Comparison of ENCODE assay signal across 12 cellular contexts in the genomic region with DNA sequence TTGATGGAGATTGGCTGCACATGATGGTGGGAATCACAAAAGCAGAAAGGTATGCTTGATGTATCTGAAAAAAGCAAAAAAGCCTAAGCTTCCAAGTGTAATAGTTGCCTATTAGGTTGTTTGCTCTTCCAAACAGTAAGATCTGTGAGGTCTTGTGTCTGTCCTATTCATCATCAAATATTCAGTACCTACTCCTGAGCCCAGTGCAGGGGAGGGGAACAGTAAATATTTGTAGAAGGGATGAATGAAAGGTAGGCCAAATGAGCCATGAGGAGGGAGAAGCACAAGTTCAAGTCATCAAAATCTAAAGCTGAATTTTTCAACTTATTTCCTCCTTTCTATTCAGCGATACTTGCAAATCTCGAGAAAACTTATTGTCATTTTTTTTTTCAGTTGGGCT.
DNase-seq lines count a peak whose midpoint lies in the region; ATAC-seq lines count a peak whose summit lies in the region.
"Had no signal": no experiment of that assay in that cellular context is flagged by ENCODE, and none has a peak within 500 bp of the region (broad histone marks: within the 10 kb centered on the region; RNA-seq: fewer than 3 reads in every experiment).

No MANE protein-coding gene starts in this region.

- ATAC-seq in GM21447 (IDR thresholded peaks at IDR 0.05; ENCODE audit: unreplicated experiment) (no peak), GM19351 (IDR thresholded peaks at IDR 0.05; ENCODE audit: unreplicated experiment) (no peak), GM21737 (IDR thresholded peaks at IDR 0.05; ENCODE audit: unreplicated experiment) (no peak)
- ATAC-seq: CD8-positive, alpha-beta T cell had no signal

- DNase-seq in NCI-H1417 (lab: John Stamatoyannopoulos, UW) (peak in 2 of 3 experiments; percentile 49 to 54), NCI-H1417 treated with DMSO at 0.1 percent for 48 hours (lab: John Stamatoyannopoulos, UW) (no peak), COLO668 (lab: John Stamatoyannopoulos, UW; ENCODE audit: unreplicated experiment) (peak; percentile 19), DMS53 treated with DMSO at 0.1 percent for 48 hours (lab: John Stamatoyannopoulos, UW; ENCODE audit: unreplicated experiment) (peak; percentile 16), NCI-H69 (lab: John Stamatoyannopoulos, UW) (peak; percentile 73)
- DNase-seq: Caco-2; CD8-positive, alpha-beta T cell; GF-D8; GM23248 had no signal
